In genomic region chr1:109556563-109556962, GRCh38 we compare ENCODE assay signal across 21 cellular contexts. TPM values are rescaled to one million over a fixed set of nuclear protein-coding genes. Genes with fewer than 3 reads are reported as not detected.
"Had no signal": no experiment of that assay in that cellular context is flagged by ENCODE, and none has a peak within 500 bp of the region (broad histone marks: within the 10 kb centered on the region; RNA-seq: fewer than 3 reads in every experiment).

No MANE protein-coding gene starts in this region.

- H3K4me3 ChIP-seq: ascending aorta, lower lobe of right lung had no signal

- H3K4me3 Mint-ChIP-seq: activated CD4-positive, alpha-beta memory T cell treated with anti-CD3 and anti-CD28 coated beads, Interleukin-2, amount 10 ng/mL, durations not matched to agents 7 days and 5 days; activated CD8-positive, alpha-beta memory T cell treated with anti-CD3 and anti-CD28 coated beads, Interleukin-2, amount 10 ng/mL, durations not matched to agents 7 days and 5 days; activated T-helper 17 cell treated with anti-CD3 and anti-CD28 coated beads, Interleukin-2, amount 50 U/mL, for 72 hours; nephron progenitor cell had no signal

- ATAC-seq: activated CD8-positive, alpha-beta memory T cell treated with anti-CD3 and anti-CD28 coated beads, Interleukin-2, amount 10 ng/mL, durations not matched to agents 7 days and 5 days; activated T-helper 17 cell treated with anti-CD3 and anti-CD28 coated beads, Interleukin-2, amount 50 U/mL, for 72 hours had no signal

- H3K27me3 ChIP-seq: ascending aorta had no signal

- H3K9me3 ChIP-seq: ascending aorta, lower lobe of right lung had no signal

- H3K27me3 Mint-ChIP-seq: activated CD4-positive, alpha-beta memory T cell treated with anti-CD3 and anti-CD28 coated beads, Interleukin-2, amount 10 ng/mL, durations not matched to agents 7 days and 5 days; activated CD8-positive, alpha-beta memory T cell treated with anti-CD3 and anti-CD28 coated beads, Interleukin-2, amount 10 ng/mL, durations not matched to agents 7 days and 5 days; activated T-helper 17 cell treated with anti-CD3 and anti-CD28 coated beads, Interleukin-2, amount 50 U/mL, for 72 hours had no signal

- H3K27ac Mint-ChIP-seq: activated CD4-positive, alpha-beta memory T cell treated with anti-CD3 and anti-CD28 coated beads, Interleukin-2, amount 10 ng/mL, durations not matched to agents 7 days and 5 days; activated CD8-positive, alpha-beta memory T cell treated with anti-CD3 and anti-CD28 coated beads, Interleukin-2, amount 10 ng/mL, durations not matched to agents 7 days and 5 days; activated T-helper 17 cell treated with anti-CD3 and anti-CD28 coated beads, Interleukin-2, amount 50 U/mL, for 72 hours; nephron progenitor cell had no signal

- DNase-seq: activated CD4-positive, alpha-beta memory T cell treated with anti-CD3 and anti-CD28 coated beads, Interleukin-2, amount 10 ng/mL, durations not matched to agents 7 days and 5 days; activated CD4-positive, alpha-beta T cell treated with anti-CD3 and anti-CD28 coated beads for 4 hours; activated CD8-positive, alpha-beta memory T cell treated with anti-CD3 and anti-CD28 coated beads, Interleukin-2, amount 10 ng/mL, durations not matched to agents 7 days and 5 days; activated naive CD4-positive, alpha-beta T cell treated with Interleukin-2 at 50 U/mL for 16 hours; cerebellar nuclear complex; dermis blood vessel endothelial cell; effector memory CD4-positive, alpha-beta T cell; foreskin melanocyte; glutamatergic neuron; hippocampal formation; left cardiac atrium; lower lobe of right lung; nephron progenitor cell; occipital lobe; retina; stimulated activated naive CD4-positive, alpha-beta T cell had no signal

- H3K27ac ChIP-seq: ascending aorta, lower lobe of right lung had no signal

- H3K9me3 Mint-ChIP-seq: activated CD4-positive, alpha-beta memory T cell treated with anti-CD3 and anti-CD28 coated beads, Interleukin-2, amount 10 ng/mL, durations not matched to agents 7 days and 5 days; activated T-helper 17 cell treated with anti-CD3 and anti-CD28 coated beads, Interleukin-2, amount 50 U/mL, for 72 hours; nephron progenitor cell had no signal

RNA-seq across cellular contexts. Expression of gene GPR61, which starts 16.9 kb away (rescaled TPM):
- total RNA-seq: ascending aorta, dermis blood vessel endothelial cell, lower lobe of right lung, posterior vena cava, ureter had no signal
- polyA plus RNA-seq: adipose tissue had no signal
